In genomic region chr14:68789002-68789797, GRCh38 we compare ENCODE assay signal across 8 cellular contexts. TPM values are rescaled to one million over a fixed set of nuclear protein-coding genes. Genes with fewer than 3 reads are reported as not detected.
DNase-seq lines count a peak whose midpoint lies in the region; ATAC-seq and TF ChIP-seq lines count a peak whose summit lies in the region.

No MANE protein-coding gene starts in this region.

- H3K9me3 Mint-ChIP-seq in activated naive CD4-positive, alpha-beta T cell treated with anti-CD3 and anti-CD28 coated beads, Interleukin-2, amount 50 U/mL, for 24 hours: no peaks in the 10 kb centered on the region
- peaks cover 2% of the 10 kb centered on the region for H3K9me3 Mint-ChIP-seq in glutamatergic neuron (ENCODE audit: unreplicated experiment)

- peaks cover 30% of the 10 kb centered on the region for H3K36me3 Mint-ChIP-seq in activated naive CD4-positive, alpha-beta T cell treated with anti-CD3 and anti-CD28 coated beads, Interleukin-2, amount 50 U/mL, for 24 hours
- no peaks in the 10 kb centered on the region for H3K36me3 Mint-ChIP-seq in glutamatergic neuron (ENCODE audit: unreplicated experiment)

- H3K27me3 ChIP-seq in Karpas-422 (ENCODE audit: low read length) (no peaks in the 10 kb centered on the region), ovary (no peaks in the 10 kb centered on the region), tibial nerve (no peaks in the 10 kb centered on the region)

- ATAC-seq in SK-N-SH treated with all-trans-retinoic acid at 6 μM for 48 hours (peak; percentile 75), HG02938 (IDR thresholded peaks at IDR 0.05; ENCODE audit: unreplicated experiment) (no peak)

- WGBS in ovary, 3 donors: 1% methylated on average over 14 of the region's 14 CpGs
- WGBS in tibial nerve, 2 donors: 0 to 1% methylated on average over 14 of the region's 14 CpGs

- H3K36me3 ChIP-seq in Karpas-422 (ENCODE audit: insufficient read depth, low read length) (peaks cover 29% of the 10 kb centered on the region), ovary (no peaks in the 10 kb centered on the region), tibial nerve (peaks cover 0 to 41% (median 13%) of the 10 kb centered on the region in 3 donors)

- H3K4me3 ChIP-seq in Karpas-422 (ENCODE audit: low read length): peak overlapping the region; percentile 86; the same call in 1 of the 2 replicates
- peak overlapping the region; percentile 85 for H3K4me3 ChIP-seq in ovary
- H3K4me3 ChIP-seq in tibial nerve: peak overlapping the region; percentile 59 to 94 (median 62)

- peaks cover 51% of the 10 kb centered on the region for H4K20me1 ChIP-seq in Karpas-422 (ENCODE audit: insufficient read depth, low read depth, low read length)

- TF ChIP-seq EP300 in ovary (IDR thresholded peaks at IDR 0.05) (no peak), tibial nerve (IDR thresholded peaks at IDR 0.05) (peak in 1 of 2 donors; percentile 73)

- DNase-seq in DMS153 (lab: John Stamatoyannopoulos, UW) (peak; percentile 47), Karpas-422 (peak; percentile 92), glutamatergic neuron (peak; percentile 75), ovary (peak; percentile 65 to 88 (median 82)), tibial nerve (ENCODE audit: low spot score in 2 of 2) (peak; percentile 71 to 73)

- TF ChIP-seq POLR2A in ovary (IDR thresholded peaks at IDR 0.05) (no peak), tibial nerve (IDR thresholded peaks at IDR 0.05) (no peak)

- peak overlapping the region; percentile 16 for H3K9ac ChIP-seq in Karpas-422 (ENCODE audit: low read length)

- peak overlapping the region; percentile 99 for H3K27ac Mint-ChIP-seq in activated naive CD4-positive, alpha-beta T cell treated with anti-CD3 and anti-CD28 coated beads, Interleukin-2, amount 50 U/mL, for 24 hours
- H3K27ac Mint-ChIP-seq in glutamatergic neuron (ENCODE audit: unreplicated experiment): no peak overlapping the region

- H3K4me3 Mint-ChIP-seq in activated naive CD4-positive, alpha-beta T cell treated with anti-CD3 and anti-CD28 coated beads, Interleukin-2, amount 50 U/mL, for 24 hours: peak overlapping the region; percentile 97
- H3K4me3 Mint-ChIP-seq in glutamatergic neuron (ENCODE audit: unreplicated experiment): no peak overlapping the region

- H3K4me1 Mint-ChIP-seq in activated naive CD4-positive, alpha-beta T cell treated with anti-CD3 and anti-CD28 coated beads, Interleukin-2, amount 50 U/mL, for 24 hours: peaks cover 55% of the 10 kb centered on the region
- peaks cover 2% of the 10 kb centered on the region for H3K4me1 Mint-ChIP-seq in glutamatergic neuron (ENCODE audit: low read depth, unreplicated experiment)

- H3K79me2 ChIP-seq in Karpas-422 (ENCODE audit: low read length): peaks cover 28% of the 10 kb centered on the region

- no peak for TF ChIP-seq CTCF in glutamatergic neuron (IDR thresholded peaks at IDR 0.05; ENCODE audit: partially characterized antibody, unreplicated experiment)
- TF ChIP-seq CTCF in ovary (IDR thresholded peaks at IDR 0.05): peak; percentile 16 to 57 (median 54)
- peak; percentile 63 to 85 (median 78) for TF ChIP-seq CTCF in tibial nerve (IDR thresholded peaks at IDR 0.05)

- no peak overlapping the region for H2AFZ ChIP-seq in Karpas-422 (ENCODE audit: low read length)

- H3K9me3 ChIP-seq in Karpas-422 (ENCODE audit: low read length): no peaks in the 10 kb centered on the region
- H3K9me3 ChIP-seq in ovary: no peaks in the 10 kb centered on the region
- H3K9me3 ChIP-seq in tibial nerve: no peaks in the 10 kb centered on the region

- no peaks in the 10 kb centered on the region for H3K9me2 ChIP-seq in Karpas-422 (replicated peaks; ENCODE audit: insufficient read depth, low read length)

- peaks cover 43% of the 10 kb centered on the region for H3K4me1 ChIP-seq in Karpas-422 (ENCODE audit: low read length)
- H3K4me1 ChIP-seq in ovary (ENCODE audit: insufficient read depth): peaks cover 8% of the 10 kb centered on the region
- H3K4me1 ChIP-seq in tibial nerve: peaks cover 0 to 37% (median 29%) of the 10 kb centered on the region in 4 donors

- H3K27me3 Mint-ChIP-seq in activated naive CD4-positive, alpha-beta T cell treated with anti-CD3 and anti-CD28 coated beads, Interleukin-2, amount 50 U/mL, for 24 hours: no peaks in the 10 kb centered on the region
- H3K27me3 Mint-ChIP-seq in glutamatergic neuron (ENCODE audit: unreplicated experiment): peaks cover 13% of the 10 kb centered on the region

- intact Hi-C loops in ovary (cut with DNase I): loop anchor here (5.0 to 10.0 kb wide), 7 partner anchors 104 to 544 kb away; no protein-coding TSS in a partner anchor

- peak overlapping the region; percentile 98 for H3K4me2 ChIP-seq in Karpas-422 (ENCODE audit: low read depth, low read length, poor library complexity, severe bottlenecking)

- H3K27ac ChIP-seq in Karpas-422 (ENCODE audit: low read length): peak overlapping the region; percentile 43; the same call in 1 of the 2 replicates
- H3K27ac ChIP-seq in ovary: peak overlapping the region; percentile 88 to 100
- H3K27ac ChIP-seq in tibial nerve: peak overlapping the region; percentile 94 to 99 (median 96)

TF ChIP-seq in SK-N-SH treated with all-trans-retinoic acid at 6 μM for 48 hours, 23 proteins besides CTCF, POLR2A, EP300 and RAD21:
- TF ChIP-seq GLIS3 (CRISPR knock-in tag; IDR thresholded peaks at IDR 0.05) (no peak), CSDC2 (CRISPR knock-in tag; IDR thresholded peaks at IDR 0.05) (no peak), BACH2 (CRISPR knock-in tag; IDR thresholded peaks at IDR 0.05; ENCODE audit: borderline replicate concordance) (no peak)
TF ChIP-seq in SK-N-SH treated with all-trans-retinoic acid at 6 μM for 48 hours: peak in this region for 0.

RNA-seq across cellular contexts. Expression of gene ZFP36L1, which starts 3.7 kb away (rescaled TPM):
- total RNA-seq in Karpas-422 (2014; rRNA removed; shearing (Covaris generic); ENCODE audit: low replicate concordance): 76.8 and 118 TPM in 2 replicates
- total RNA-seq in glutamatergic neuron (ENCODE audit: unreplicated experiment): 2.7 TPM
- 1,000 to 10,000 TPM in 2 of 7 donors, 100 to 1,000 TPM in 5; 412 to 1,074 (median 693) TPM for total RNA-seq in ovary
- 100 to 1,000 TPM; 336 to 525 TPM for polyA plus RNA-seq in ovary
- total RNA-seq in tibial nerve: 1,000 to 10,000 TPM in 1 of 4 donors, 100 to 1,000 TPM in 3; 298 to 1,137 (median 494) TPM

Comparison
In these comparisons a context has a peak if more than half of its experiments do, and no peak if none do; other contexts are left out.
1. H3K27ac ChIP-seq: peak in every context shown above with its lines; median percentile 96 in tibial nerve; 94 in ovary; 43 in Karpas-422.
2. RNA of gene ZFP36L1, which starts 3.7 kb away (total RNA-seq): 412 to 1,074 TPM in ovary, 298 to 1,137 TPM in tibial nerve and 76.8 to 118 TPM in Karpas-422; 2.7 TPM in glutamatergic neuron (single experiment); every median in the first group is over 10 times any median in the second.
3. Peak in every context shown above with its lines, with median percentiles within 50 percentile points of each other: DNase-seq and H3K4me3 ChIP-seq.